Comparison of ENCODE assay signal across 8 cellular contexts in the genomic region with DNA sequence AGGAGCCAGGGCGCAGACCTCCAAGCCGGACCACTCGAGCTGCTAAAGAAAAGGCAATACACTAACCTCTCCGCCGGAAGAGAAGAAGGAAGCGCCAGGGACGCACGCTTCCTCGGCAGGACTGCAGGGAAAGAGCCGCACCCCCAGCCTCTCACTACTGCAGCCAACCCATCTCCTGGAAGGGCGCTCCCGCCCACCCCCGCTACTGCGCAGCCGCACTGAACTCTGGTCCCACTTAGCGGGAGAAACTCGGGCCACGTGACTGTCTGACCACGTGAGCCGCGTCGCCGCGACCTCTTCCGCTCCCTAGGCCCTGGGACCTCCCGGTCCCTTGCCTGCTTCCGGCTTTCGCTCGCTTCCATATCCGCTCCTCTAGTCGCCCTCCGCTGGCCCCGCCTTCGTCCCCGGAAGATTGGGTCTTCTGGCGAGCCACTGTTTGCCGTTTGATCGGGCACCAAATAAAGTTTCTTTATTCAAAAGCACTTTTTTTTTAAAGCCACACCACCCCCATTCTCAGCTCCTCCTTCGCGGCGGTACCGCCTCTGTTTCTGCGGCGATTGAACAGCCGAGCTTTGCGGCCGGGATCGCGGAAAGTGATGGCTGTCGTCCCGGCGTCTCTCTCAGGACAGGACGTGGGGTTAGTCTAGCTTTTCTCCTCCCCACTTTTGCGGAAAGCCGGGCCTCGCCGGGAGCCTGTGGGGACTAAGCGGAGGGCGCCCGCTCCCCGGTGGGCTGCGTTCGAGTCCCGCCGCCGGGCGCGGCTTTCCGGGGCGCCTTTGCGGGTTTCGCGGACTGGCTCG. TPM values are rescaled to one million over a fixed set of nuclear protein-coding genes. Genes with fewer than 3 reads are reported as not detected.
DNase-seq lines count a peak whose midpoint lies in the region; ATAC-seq and TF ChIP-seq lines count a peak whose summit lies in the region.

A gene with protein sequence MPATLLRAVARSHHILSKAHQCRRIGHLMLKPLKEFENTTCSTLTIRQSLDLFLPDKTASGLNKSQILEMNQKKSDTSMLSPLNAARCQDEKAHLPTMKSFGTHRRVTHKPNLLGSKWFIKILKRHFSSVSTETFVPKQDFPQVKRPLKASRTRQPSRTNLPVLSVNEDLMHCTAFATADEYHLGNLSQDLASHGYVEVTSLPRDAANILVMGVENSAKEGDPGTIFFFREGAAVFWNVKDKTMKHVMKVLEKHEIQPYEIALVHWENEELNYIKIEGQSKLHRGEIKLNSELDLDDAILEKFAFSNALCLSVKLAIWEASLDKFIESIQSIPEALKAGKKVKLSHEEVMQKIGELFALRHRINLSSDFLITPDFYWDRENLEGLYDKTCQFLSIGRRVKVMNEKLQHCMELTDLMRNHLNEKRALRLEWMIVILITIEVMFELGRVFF (minus strand): TSS at position 177 of the 800 bp plus-strand sequence. CDS start 6,315 bp downstream, outside the sequence.

- peak within 1 kb of the TSS; percentile 97 for H3K27ac Mint-ChIP-seq in progenitor cell of endocrine pancreas

- H3K36me3 ChIP-seq in left ventricle myocardium inferior: no peaks in the 10 kb centered on the region

- no peaks in the 10 kb centered on the region for H3K9me3 Mint-ChIP-seq in progenitor cell of endocrine pancreas (ENCODE audit: low read depth)

- peaks cover 47% of the 10 kb centered on the region for H3K4me1 ChIP-seq in left ventricle myocardium inferior

- peak within 1 kb of the TSS; percentile 94 for H3K4me3 Mint-ChIP-seq in progenitor cell of endocrine pancreas (ENCODE audit: low read depth)

- H3K27me3 ChIP-seq in left ventricle myocardium inferior (ENCODE audit: low read depth): no peaks in the 10 kb centered on the region

- H3K4me3 ChIP-seq in left ventricle myocardium inferior: peak within 1 kb of the TSS; percentile 86

- H3K36me3 Mint-ChIP-seq in progenitor cell of endocrine pancreas (ENCODE audit: insufficient read depth): peaks cover 17% of the 10 kb centered on the region

- intact Hi-C loops in left ventricle myocardium inferior (cut with micrococcal nuclease): no loop called here

- peak; percentile 97 for ATAC-seq in GM18498 (IDR thresholded peaks at IDR 0.05; ENCODE audit: unreplicated experiment)
- ATAC-seq in HG02938 (IDR thresholded peaks at IDR 0.05; ENCODE audit: unreplicated experiment): peak; percentile 96

- no peaks in the 10 kb centered on the region for H3K9me3 ChIP-seq in left ventricle myocardium inferior (replicated peaks)

- peaks cover 40% of the 10 kb centered on the region for H3K4me1 Mint-ChIP-seq in progenitor cell of endocrine pancreas (ENCODE audit: low read depth)

- TF ChIP-seq CTCF in left ventricle myocardium inferior (IDR thresholded peaks at IDR 0.05; ENCODE audit: borderline replicate concordance) (no peak), progenitor cell of endocrine pancreas (IDR thresholded peaks at IDR 0.05; ENCODE audit: unreplicated experiment) (no peak)

- H3K27ac ChIP-seq in angular gyrus (ENCODE audit: low read depth, low read length): peak within 1 kb of the TSS; percentile 92
- H3K27ac ChIP-seq in left ventricle myocardium inferior (replicated peaks): peak within 1 kb of the TSS; percentile 96

- DNase-seq in NCI-H187 (lab: John Stamatoyannopoulos, UW): peak; percentile 97 to 99
- DNase-seq in T-helper 2 cell: peak; percentile 97 to 100 (median 99)
- DNase-seq in left ventricle myocardium inferior: peak; percentile 100
- DNase-seq in progenitor cell of endocrine pancreas (ENCODE audit: low spot score, unreplicated experiment): peak; percentile 98
- DNase-seq in ureter (ENCODE audit: low spot score): peak; percentile 100

- no peaks in the 10 kb centered on the region for H3K27me3 Mint-ChIP-seq in progenitor cell of endocrine pancreas

RNA-seq across cellular contexts. Expression of the gene that starts here (rescaled TPM):
- total RNA-seq in left ventricle myocardium inferior (17.3 TPM), progenitor cell of endocrine pancreas (38.5 and 40.2 TPM in 2 replicates), ureter (23.0 TPM)

Comparison
In these comparisons a context has a peak if more than half of its experiments do, and no peak if none do; other contexts are left out.
1. Peak in every context shown above with its lines: DNase-seq, ATAC-seq, H3K4me3 ChIP-seq and H3K27ac ChIP-seq.